ENCODE assay signal across 1 cellular context in genomic region chr20:1184638-1185315, GRCh38.
TF ChIP-seq lines count a peak whose summit lies in the region.

Gene TMEM74B, minus strand, starts transcription at chr20:1184981. Its CDS starts 1,180 bp downstream, at chr20:1183801.

TF ChIP-seq in H1, 55 proteins besides CTCF, POLR2A, EP300 and RAD21 (continued from another document):
- TF ChIP-seq, protein P1, sequence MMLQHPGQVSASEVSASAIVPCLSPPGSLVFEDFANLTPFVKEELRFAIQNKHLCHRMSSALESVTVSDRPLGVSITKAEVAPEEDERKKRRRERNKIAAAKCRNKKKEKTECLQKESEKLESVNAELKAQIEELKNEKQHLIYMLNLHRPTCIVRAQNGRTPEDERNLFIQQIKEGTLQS (IDR thresholded peaks at IDR 0.05; ENCODE audit: insufficient read depth, low read depth, low read length), result no peak
- TF ChIP-seq RXRA (IDR thresholded peaks at IDR 0.05; ENCODE audit: insufficient read depth, low read depth, low read length) (no peak), GTF2F1 (IDR thresholded peaks at IDR 0.05; ENCODE audit: borderline replicate concordance, low read depth, low read length) (no peak), TAF1 (IDR thresholded peaks at IDR 0.05; ENCODE audit: low read depth, low read length) (no peak), TAF7 (optimal IDR thresholded peaks at IDR 0.05; ENCODE audit: borderline replicate concordance, low read depth, low read length) (no peak), TBP (IDR thresholded peaks at IDR 0.05; ENCODE audit: low read depth, low read length) (no peak), POLR2AphosphoS5 (IDR thresholded peaks at IDR 0.05; ENCODE audit: low read depth, low read length) (no peak), PHF8 (conservative IDR thresholded peaks at IDR 0.05; ENCODE audit: low read depth, low read length) (0 out of 2 replicates have a peak, but pooled peaks have one; percentile 10), YY1 (IDR thresholded peaks at IDR 0.05; ENCODE audit: low read depth, low read length) (no peak), KDM4A (IDR thresholded peaks at IDR 0.05; ENCODE audit: low read depth, low read length, severe bottlenecking) (peak; percentile 95), SP4 (IDR thresholded peaks at IDR 0.05; ENCODE audit: low read length) (no peak), SP2 (IDR thresholded peaks at IDR 0.05; ENCODE audit: low read length) (no peak), SUZ12 (IDR thresholded peaks at IDR 0.05; ENCODE audit: low read length) (peak; percentile 68; the same call in 1 of the 2 replicates), KDM5A (IDR thresholded peaks at IDR 0.05; ENCODE audit: low read length) (no peak), E2F6 (IDR thresholded peaks at IDR 0.05) (0 out of 2 replicates have a peak, but pooled peaks have one; percentile 10), SIX5 (IDR thresholded peaks at IDR 0.05; ENCODE audit: low read depth, low read length) (no peak), CREB1 (IDR thresholded peaks at IDR 0.05) (0 out of 2 replicates have a peak, but pooled peaks have one; percentile 31), TCF12 (IDR thresholded peaks at IDR 0.05; ENCODE audit: low read depth, low read length) (no peak), SIN3A (conservative IDR thresholded peaks at IDR 0.05 in 1 of 2, IDR thresholded peaks at IDR 0.05 in 1 of 2; ENCODE audit: low read depth in 1 of 2, low read length in 2 of 2) (no peak)
